ENCODE assay signal across 1 cellular context in genomic region chr6:32177788-32178546, GRCh38.
A peak's percentile ranks its signal among the peaks of the same experiment; 100 is the strongest.
TF ChIP-seq lines count a peak whose summit lies in the region.

Gene RNF5 (plus strand): TSS chr6:32178405. CDS start chr6:32178512, 107 bp downstream.

TF ChIP-seq in HepG2, 621 proteins besides CTCF, POLR2A, EP300 and RAD21 (continued from another document and continues in another):
- TF ChIP-seq ARID5B (CRISPR knock-in tag; IDR thresholded peaks at IDR 0.05) = no peak
- no peak; the same call in 1 of the 2 replicates for TF ChIP-seq DMTF1 (CRISPR knock-in tag; IDR thresholded peaks at IDR 0.05)
- TF ChIP-seq ZNF572 (CRISPR knock-in tag; IDR thresholded peaks at IDR 0.05) = no peak
- TF ChIP-seq MAF1 (CRISPR knock-in tag; IDR thresholded peaks at IDR 0.05; ENCODE audit: borderline replicate concordance) = no peak
- no peak for TF ChIP-seq MLXIP (CRISPR knock-in tag; IDR thresholded peaks at IDR 0.05; ENCODE audit: borderline replicate concordance)
- no peak for TF ChIP-seq ZNF567 (CRISPR knock-in tag; IDR thresholded peaks at IDR 0.05; ENCODE audit: borderline replicate concordance)
- TF ChIP-seq AKAP8 (CRISPR knock-in tag; IDR thresholded peaks at IDR 0.05) = no peak
- TF ChIP-seq FOXK1 (CRISPR knock-in tag; IDR thresholded peaks at IDR 0.05; ENCODE audit: borderline replicate concordance, low read depth) = peak; percentile 78
- TF ChIP-seq TFDP1 (CRISPR knock-in tag; IDR thresholded peaks at IDR 0.05; ENCODE audit: borderline replicate concordance) = peak; percentile 25; the same call in 1 of the 2 replicates
- no peak for TF ChIP-seq ZNF781 (CRISPR knock-in tag; IDR thresholded peaks at IDR 0.05; ENCODE audit: borderline replicate concordance, not compliant biosample characterization)
- peak; percentile 93 for TF ChIP-seq ZSCAN31 (CRISPR knock-in tag; IDR thresholded peaks at IDR 0.05; ENCODE audit: low read depth)
- TF ChIP-seq SMAD3 (CRISPR knock-in tag; IDR thresholded peaks at IDR 0.05) = no peak
- 0 out of 2 replicates have a peak, but pooled peaks have one; percentile 14 for TF ChIP-seq ZNF839 (CRISPR knock-in tag; IDR thresholded peaks at IDR 0.05; ENCODE audit: borderline replicate concordance)
- no peak for TF ChIP-seq ZNF597 (CRISPR knock-in tag; IDR thresholded peaks at IDR 0.05)
- peak; percentile 24; the same call in 1 of the 2 replicates for TF ChIP-seq RFXANK (CRISPR knock-in tag; IDR thresholded peaks at IDR 0.05)
- no peak for TF ChIP-seq HES4 (CRISPR knock-in tag; IDR thresholded peaks at IDR 0.05; ENCODE audit: borderline replicate concordance)
- TF ChIP-seq PHB2 (IDR thresholded peaks at IDR 0.05; ENCODE audit: partially characterized antibody) = no peak
- no peak; the same call in 1 of the 2 replicates for TF ChIP-seq NFE2L2 (IDR thresholded peaks at IDR 0.05; ENCODE audit: low read length)
- TF ChIP-seq E2F5 (CRISPR knock-in tag; conservative IDR thresholded peaks at IDR 0.05) = no peak
- peak; percentile 71 for TF ChIP-seq HNRNPLL (IDR thresholded peaks at IDR 0.05; ENCODE audit: low read depth, low read length, poor library complexity, severe bottlenecking)
- no peak for TF ChIP-seq SMARCC2 (IDR thresholded peaks at IDR 0.05)
- TF ChIP-seq MXI1 (IDR thresholded peaks at IDR 0.05; ENCODE audit: borderline replicate concordance, low read depth, low read length) = peak; percentile 90; the same call in 2 of the 3 replicates
- no peak for TF ChIP-seq MTA1 (CRISPR knock-in tag; IDR thresholded peaks at IDR 0.05; ENCODE audit: borderline replicate concordance)
- 0 out of 2 replicates have a peak, but pooled peaks have one; percentile 16 for TF ChIP-seq HOMEZ (CRISPR knock-in tag; IDR thresholded peaks at IDR 0.05; ENCODE audit: low read depth)
- no peak for TF ChIP-seq HBP1 (CRISPR knock-in tag; IDR thresholded peaks at IDR 0.05; ENCODE audit: low read depth)
- no peak for TF ChIP-seq LRRFIP1 (CRISPR knock-in tag; conservative IDR thresholded peaks at IDR 0.05)
- 0 out of 2 replicates have a peak, but pooled peaks have one; percentile 33 for TF ChIP-seq THAP11 (CRISPR knock-in tag; IDR thresholded peaks at IDR 0.05)
- no peak for TF ChIP-seq HOXD1 (CRISPR knock-in tag; IDR thresholded peaks at IDR 0.05)
- no peak for TF ChIP-seq CCDC6 (CRISPR knock-in tag; IDR thresholded peaks at IDR 0.05)
- TF ChIP-seq ZXDC (CRISPR knock-in tag; IDR thresholded peaks at IDR 0.05) = no peak
- peak; percentile 91 for TF ChIP-seq U2AF2 (IDR thresholded peaks at IDR 0.05; ENCODE audit: low read depth, low read length)
- no peak for TF ChIP-seq ZNF207 (IDR thresholded peaks at IDR 0.05; ENCODE audit: borderline replicate concordance)
- TF ChIP-seq SRF (IDR thresholded peaks at IDR 0.05; ENCODE audit: low read depth, low read length) = no peak
- TF ChIP-seq ZNF605 (CRISPR knock-in tag; IDR thresholded peaks at IDR 0.05) = peak; percentile 41; the same call in 1 of the 2 replicates
- TF ChIP-seq PHF21A (CRISPR knock-in tag; IDR thresholded peaks at IDR 0.05) = peak; percentile 87
- no peak for TF ChIP-seq ZNF24 (IDR thresholded peaks at IDR 0.05)
- TF ChIP-seq ZNF431 (CRISPR knock-in tag; IDR thresholded peaks at IDR 0.05; ENCODE audit: borderline replicate concordance, low read depth) = no peak
- TF ChIP-seq HDAC6 (IDR thresholded peaks at IDR 0.05; ENCODE audit: low read depth, low read length) = no peak
- no peak for TF ChIP-seq PCBP2 (optimal IDR thresholded peaks at IDR 0.05; ENCODE audit: low read depth, low read length, poor library complexity, severe bottlenecking)
